8 cellular contexts compared by ENCODE assay signal in genomic region chr1:1299686-1300351, GRCh38. TPM values are rescaled to one million over a fixed set of nuclear protein-coding genes. Genes with fewer than 3 reads are reported as not detected.
DNase-seq lines count a peak whose midpoint lies in the region; ATAC-seq and TF ChIP-seq lines count a peak whose summit lies in the region.

No MANE protein-coding gene starts in this region.

- H3K4me1 ChIP-seq in MM.1S (ENCODE audit: low read length) (no peaks in the 10 kb centered on the region), osteoblast (ENCODE audit: insufficient read depth, low read length) (peaks cover 6% of the 10 kb centered on the region), esophagus muscularis mucosa (peaks cover 13 to 30% (median 19%) of the 10 kb centered on the region in 4 donors)

- H3K4me2 ChIP-seq in MM.1S (ENCODE audit: low read depth, low read length) (no peak overlapping the region), osteoblast (ENCODE audit: insufficient read depth, low read length) (no peak overlapping the region)

- 98% methylated on average over 8 of the region's 22 CpGs for WGBS in esophagus muscularis mucosa

- no peak for TF ChIP-seq POLR2A in esophagus muscularis mucosa (IDR thresholded peaks at IDR 0.05; ENCODE audit: low read depth)

- H2AFZ ChIP-seq in MM.1S (ENCODE audit: low read length) (no peak overlapping the region), osteoblast (ENCODE audit: low read length) (no peak overlapping the region)

- intact Hi-C loops in esophagus muscularis mucosa (cut with DNase I), result no loop called here

- no peaks in the 10 kb centered on the region for H3F3A ChIP-seq in MM.1S (ENCODE audit: insufficient read depth, low read length)

- H3K27ac ChIP-seq in MM.1S (ENCODE audit: low read length) (no peak overlapping the region), osteoblast (ENCODE audit: low read depth, low read length) (no peak overlapping the region), esophagus muscularis mucosa (replicated peaks in 1 of 4) (no peak overlapping the region)

- TF ChIP-seq CTCF in MM.1S (IDR thresholded peaks at IDR 0.05; ENCODE audit: low read length) (peak; percentile 40), cardiac fibroblast (IDR thresholded peaks at IDR 0.05; ENCODE audit: low read depth, low read length) (peak; percentile 46), osteoblast (IDR thresholded peaks at IDR 0.05; ENCODE audit: extremely low read depth, low read depth, low read length) (peak; percentile 29), esophagus muscularis mucosa (IDR thresholded peaks at IDR 0.05) (peak in 1 of 3 experiments; percentile 13)

- no peak overlapping the region for H3K9ac ChIP-seq in MM.1S (ENCODE audit: low read length)

- H3K79me2 ChIP-seq in MM.1S (ENCODE audit: low read length) (no peaks in the 10 kb centered on the region; the same call in 1 of the 2 replicates), osteoblast (ENCODE audit: insufficient read depth, low read length) (peaks cover 17% of the 10 kb centered on the region)

- TF ChIP-seq EP300 in esophagus muscularis mucosa (IDR thresholded peaks at IDR 0.05), result no peak

- H3K36me3 ChIP-seq in MM.1S (replicated peaks; ENCODE audit: insufficient read depth, low read length) (no peaks in the 10 kb centered on the region), osteoblast (ENCODE audit: insufficient read depth, low read length) (peaks cover 3% of the 10 kb centered on the region), esophagus muscularis mucosa (peaks cover 4 to 54% (median 42%) of the 10 kb centered on the region in 4 donors)

- no peaks in the 10 kb centered on the region for H3K9me2 ChIP-seq in MM.1S (replicated peaks; ENCODE audit: insufficient read depth, low read length)

- no peaks in the 10 kb centered on the region for H3K9me3 ChIP-seq in MM.1S (replicated peaks; ENCODE audit: insufficient read depth, low read length)
- H3K9me3 ChIP-seq in osteoblast (ENCODE audit: low read depth, low read length), result no peaks in the 10 kb centered on the region
- no peaks in the 10 kb centered on the region for H3K9me3 ChIP-seq in esophagus muscularis mucosa

- no peak for DNase-seq in activated CD4-positive, CD25-positive, alpha-beta regulatory T cell treated with anti-CD3 and anti-CD28 coated beads, Interleukin-2, amount 50 U/mL, for 72 hours
- DNase-seq in MM.1S, result peak; percentile 23
- no peak for DNase-seq in cardiac fibroblast (ENCODE audit: low read depth in 2 of 2)
- DNase-seq in osteoblast (ENCODE audit: insufficient read length, low spot score, missing footprints), result peak; percentile 87
- no peak for DNase-seq in HuH-7 (ENCODE audit: low spot score)
- no peak for DNase-seq in esophagus muscularis mucosa (ENCODE audit: extremely low spot score)

- H4K20me1 ChIP-seq in MM.1S (ENCODE audit: insufficient read depth, low read length) (no peaks in the 10 kb centered on the region), osteoblast (ENCODE audit: insufficient read depth, low read length) (peaks cover 40% of the 10 kb centered on the region)

- H3K27me3 ChIP-seq in MM.1S (replicated peaks; ENCODE audit: insufficient read depth, low read length) (no peaks in the 10 kb centered on the region), osteoblast (ENCODE audit: insufficient read depth, low read length) (no peaks in the 10 kb centered on the region), esophagus muscularis mucosa (no peaks in the 10 kb centered on the region)

- peak; percentile 68 to 69 for ATAC-seq in activated CD4-positive, CD25-positive, alpha-beta regulatory T cell treated with anti-CD3 and anti-CD28 coated beads, Interleukin-2, amount 50 U/mL, for 24 hours
- no peak for ATAC-seq in GM21576 (IDR thresholded peaks at IDR 0.05; ENCODE audit: unreplicated experiment)

- no peak overlapping the region for H3K4me3 ChIP-seq in MM.1S (ENCODE audit: low read length)
- no peak overlapping the region for H3K4me3 ChIP-seq in cardiac fibroblast (replicated peaks in 1 of 2; ENCODE audit: low read depth in 2 of 2, low read length in 2 of 2)
- no peak overlapping the region for H3K4me3 ChIP-seq in osteoblast (ENCODE audit: insufficient read depth, low read length)
- H3K4me3 ChIP-seq in esophagus muscularis mucosa, result no peak overlapping the region

RNA-seq across cellular contexts. Expression of gene ACAP3, which starts 7.9 kb away (rescaled TPM):
- 31.2 and 46.7 TPM in 2 replicates for total RNA-seq in osteoblast
- 10 to 100 TPM; 34.8 to 63.2 (median 47.4) TPM for total RNA-seq in esophagus muscularis mucosa

RNA-seq across cellular contexts. Expression of gene PUSL1, which starts 8.6 kb away (rescaled TPM):
- total RNA-seq in osteoblast, result 19.4 and 29.3 TPM in 2 replicates
- 10 to 100 TPM; 10.3 to 24.7 (median 21.7) TPM for total RNA-seq in esophagus muscularis mucosa

RNA-seq across cellular contexts. Expression of gene SCNN1D, which starts 19.6 kb away (rescaled TPM):
- 0.59 and 1.1 TPM in 2 replicates for total RNA-seq in osteoblast
- total RNA-seq in esophagus muscularis mucosa, result 1 to 10 TPM in 3 of 4 donors, under 1 TPM in 1; 0.83 to 4.1 (median 1.9) TPM

RNA-seq across cellular contexts. Expression of gene INTS11, which starts 24.6 kb away (rescaled TPM):
- total RNA-seq in osteoblast (53.3 and 59.7 TPM in 2 replicates), esophagus muscularis mucosa (100 to 1,000 TPM in 1 of 4 donors, 10 to 100 TPM in 3; 75.9 to 121 (median 87.8) TPM)

RNA-seq across cellular contexts. Expression of gene CPTP, which starts 24.8 kb away (rescaled TPM):
- total RNA-seq in osteoblast (12.7 and 13.8 TPM in 2 replicates), esophagus muscularis mucosa (10 to 100 TPM; 15.4 to 44.9 (median 31.5) TPM)

Comparison
In these comparisons a context has a peak if more than half of its experiments do, and no peak if none do; other contexts are left out.
1. DNase-seq: peak in MM.1S (single experiment) and osteoblast (single experiment); none in activated CD4-positive, CD25-positive, alpha-beta regulatory T cell treated with anti-CD3 and anti-CD28 coated beads, Interleukin-2, amount 50 U/mL, for 72 hours (single experiment), cardiac fibroblast (0 of 2), HuH-7 (single experiment) and esophagus muscularis mucosa (single experiment).